In genomic region chr6:4178737-4179333, GRCh38 we compare ENCODE assay signal across 20 cellular contexts.
"Had no signal": no experiment of that assay in that cellular context is flagged by ENCODE, and none has a peak within 500 bp of the region (broad histone marks: within the 10 kb centered on the region; RNA-seq: fewer than 3 reads in every experiment).

No MANE protein-coding gene starts in this region.

- H3K27ac Mint-ChIP-seq: naive thymus-derived CD4-positive, alpha-beta T cell; nephron progenitor cell; stimulated activated naive B cell treated with anti-CD40 and anti-IgM and Interleukin-4, amounts not matched to agents 10 μg/mL and 1 μg/mL and 100 μg/mL, for 72 hours; stimulated activated naive CD8-positive, alpha-beta T cell treated with anti-CD3 and anti-CD28 coated beads, Interleukin-15, amount 100 ng/mL, for 72 hours had no signal

- H3K4me3 Mint-ChIP-seq: naive thymus-derived CD4-positive, alpha-beta T cell; nephron progenitor cell; stimulated activated naive B cell treated with anti-CD40 and anti-IgM and Interleukin-4, amounts not matched to agents 10 μg/mL and 1 μg/mL and 100 μg/mL, for 72 hours; stimulated activated naive CD8-positive, alpha-beta T cell treated with anti-CD3 and anti-CD28 coated beads, Interleukin-15, amount 100 ng/mL, for 72 hours had no signal

- H3K9me3 Mint-ChIP-seq: naive thymus-derived CD4-positive, alpha-beta T cell; stimulated activated naive B cell treated with anti-CD40 and anti-IgM and Interleukin-4, amounts not matched to agents 10 μg/mL and 1 μg/mL and 100 μg/mL, for 72 hours; stimulated activated naive CD8-positive, alpha-beta T cell treated with anti-CD3 and anti-CD28 coated beads, Interleukin-15, amount 100 ng/mL, for 72 hours had no signal

- DNase-seq: effector memory CD4-positive, alpha-beta T cell; foreskin keratinocyte; head of caudate nucleus; mammary epithelial cell; naive thymus-derived CD4-positive, alpha-beta T cell; nephron progenitor cell; psoas muscle; retina; spleen; stimulated activated CD4-positive, alpha-beta T cell treated with anti-CD3 and anti-CD28 coated beads, Interleukin-15, amount 100 ng/mL, for 24 hours; stimulated activated CD4-positive, alpha-beta T cell treated with anti-CD3 and anti-CD28 coated beads, Interleukin-1b, Interleukin-23, amount 100 ng/mL, for 48 hours; stimulated activated CD4-positive, alpha-beta T cell treated with anti-CD3 and anti-CD28 coated beads, Interleukin-4, amount 100 ng/mL, for 4 hours; stimulated activated naive B cell treated with anti-CD40 and anti-IgM and Interleukin-4, amounts not matched to agents 10 μg/mL and 1 μg/mL and 100 μg/mL, for 72 hours; stimulated activated naive CD8-positive, alpha-beta T cell treated with anti-CD3 and anti-CD28 coated beads, Interleukin-15, amount 100 ng/mL, for 72 hours; transverse colon had no signal

- H3K4me1 Mint-ChIP-seq: naive thymus-derived CD4-positive, alpha-beta T cell; stimulated activated naive CD8-positive, alpha-beta T cell treated with anti-CD3 and anti-CD28 coated beads, Interleukin-15, amount 100 ng/mL, for 72 hours had no signal

- FAIRE-seq: endometrium had no signal

- H3K36me3 ChIP-seq: thoracic aorta, transverse colon had no signal

- H3K9me3 ChIP-seq: psoas muscle, spleen, thoracic aorta, transverse colon had no signal

- H3K36me3 Mint-ChIP-seq: stimulated activated naive B cell treated with anti-CD40 and anti-IgM and Interleukin-4, amounts not matched to agents 10 μg/mL and 1 μg/mL and 100 μg/mL, for 72 hours had no signal

- H3K4me1 ChIP-seq: foreskin keratinocyte, parathyroid adenoma, psoas muscle, spleen, transverse colon had no signal

- H3K4me3 ChIP-seq: hepatocyte, psoas muscle, spleen, thoracic aorta, transverse colon had no signal

- ATAC-seq: foreskin keratinocyte; naive thymus-derived CD4-positive, alpha-beta T cell; sciatic nerve; stimulated activated naive B cell treated with anti-CD40 and anti-IgM and Interleukin-4, amounts not matched to agents 10 μg/mL and 1 μg/mL and 100 μg/mL, for 72 hours; stimulated activated naive CD8-positive, alpha-beta T cell treated with anti-CD3 and anti-CD28 coated beads, Interleukin-15, amount 100 ng/mL, for 72 hours had no signal

- H3K27me3 ChIP-seq: hepatocyte, spleen had no signal
